ENCODE assay signal across 22 cellular contexts in the genomic region with DNA sequence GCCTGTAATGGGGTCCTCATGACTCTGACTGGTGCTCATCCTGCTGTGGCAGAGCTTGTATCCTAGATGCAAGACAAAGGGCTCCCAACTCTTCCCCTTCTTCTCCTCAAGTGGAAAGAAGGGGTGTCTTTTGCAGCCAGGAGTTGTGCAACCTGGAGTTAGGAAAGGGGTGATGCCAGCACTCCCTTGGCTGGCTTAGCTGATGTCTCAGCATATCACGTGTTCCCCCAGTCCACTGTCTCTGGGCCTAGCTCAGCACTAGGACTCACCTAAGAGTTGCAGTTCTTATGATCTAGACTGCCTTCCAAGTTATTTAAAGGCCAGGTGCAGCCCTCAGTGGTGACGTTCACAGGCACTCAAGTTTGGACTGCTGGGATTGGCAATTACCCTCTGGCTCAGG.
"Had no signal": no experiment of that assay in that cellular context is flagged by ENCODE, and none has a peak within 500 bp of the region (broad histone marks: within the 10 kb centered on the region; RNA-seq: fewer than 3 reads in every experiment).

No MANE protein-coding gene starts in this region.

- H3K27ac ChIP-seq: HL-60, RWPE1 had no signal

- H3K4me2 ChIP-seq: SK-N-SH had no signal

- H3K9ac ChIP-seq: SK-N-SH had no signal

- H3K27ac Mint-ChIP-seq: T-cell had no signal

- DNase-seq: KBM-7, MV-4-11, NCI-H1048, NCI-H1105, NCI-H1417, NCI-H1436 treated with DMSO at 0.1 percent for 48 hours, NCI-H1694, NCI-H187 treated with DMSO at 0.1 percent for 48 hours, NCI-H2029 treated with DMSO at 0.1 percent for 48 hours, NCI-H2171, NCI-H226, NCI-H446, NCI-H510A, NCI-H524 treated with DMSO at 0.1 percent for 48 hours, NCI-H69, NCI-H774, SHP77, SK-N-SH, SW 1271, T-cell had no signal

- H3K36me3 Mint-ChIP-seq: T-cell had no signal

- H3K4me1 Mint-ChIP-seq: T-cell had no signal

- H3K4me3 Mint-ChIP-seq: T-cell had no signal

- ATAC-seq: T-cell had no signal
